In genomic region chr3:49277357-49277723, GRCh38 we compare ENCODE assay signal across 9 cellular contexts. TPM values are rescaled to one million over a fixed set of nuclear protein-coding genes. Genes with fewer than 3 reads are reported as not detected.
A peak's percentile ranks its signal among the peaks of the same experiment; 100 is the strongest.
DNase-seq lines count a peak whose midpoint lies in the region; ATAC-seq and TF ChIP-seq lines count a peak whose summit lies in the region.
"Had no signal": no experiment of that assay in that cellular context is flagged by ENCODE, and none has a peak within 500 bp of the region (broad histone marks: within the 10 kb centered on the region; RNA-seq: fewer than 3 reads in every experiment).

No MANE protein-coding gene starts in this region.

- H3K4me1 ChIP-seq in body of pancreas (peaks cover 20% of the 10 kb centered on the region), testis (peaks cover 35% of the 10 kb centered on the region)

- no peaks in the 10 kb centered on the region for H3K27me3 ChIP-seq in body of pancreas
- H3K27me3 ChIP-seq in testis: no peaks in the 10 kb centered on the region

- H3K36me3 ChIP-seq in body of pancreas (replicated peaks in 1 of 2; ENCODE audit: insufficient read depth in 1 of 2, low read depth in 2 of 2) (no peaks in the 10 kb centered on the region), testis (ENCODE audit: low read depth, missing control alignments) (no peaks in the 10 kb centered on the region)

- DNase-seq in DMS53 (lab: John Stamatoyannopoulos, UW) (peak; percentile 29), DMS53 treated with DMSO at 0.1 percent for 48 hours (lab: John Stamatoyannopoulos, UW; ENCODE audit: unreplicated experiment) (no peak), body of pancreas (peak in 2 of 4 donors; percentile 22 to 32), left colon (no peak), testis (no peak), HUDEP-2 (lab: John Stamatoyannopoulos, UW; ENCODE audit: unreplicated experiment in 76 of 76) (no peak), amniotic stem cell (lab: John Stamatoyannopoulos, UW) (no peak)
- no peak for DNase-seq in effector CD8-positive, alpha-beta T cell (lab: John Stamatoyannopoulos, UW)

- 8% methylated on average over 9 to 10 of the region's 10 CpGs for WGBS in body of pancreas, 2 donors
- 1 to 2% methylated on average over 10 of the region's 10 CpGs for WGBS in testis, 2 donors

- peak overlapping the region in 1 of 2 donors; percentile 15 for H3K4me3 ChIP-seq in body of pancreas
- peak overlapping the region; percentile 50 to 66 for H3K4me3 ChIP-seq in testis

- intact Hi-C loops in body of pancreas (cut with DNase I): loop anchor here (10.0 kb wide), 1 partner anchor 103 kb away; the partner anchor contains the start of gene KLHDC8B
- intact Hi-C loops in left colon (cut with DNase I, micrococcal nuclease): no loop called here
- intact Hi-C loops in testis (cut with DNase I; ENCODE audit: low total_unique reads): loop anchor here (10.0 kb wide), 1 partner anchor 253 kb away; the partner anchor contains the start of genes IMPDH2 and NDUFAF3

- ATAC-seq in body of pancreas (peak; percentile 42), left colon (peak; percentile 23)

- TF ChIP-seq CTCF in body of pancreas (IDR thresholded peaks at IDR 0.05) (no peak), testis (IDR thresholded peaks at IDR 0.05) (no peak)

- TF ChIP-seq POLR2A in body of pancreas (IDR thresholded peaks at IDR 0.05): peak in 1 of 3 donors; percentile 2
- no peak for TF ChIP-seq POLR2A in testis (IDR thresholded peaks at IDR 0.05)

- H3K27ac ChIP-seq in body of pancreas (peak overlapping the region; percentile 81 to 94 (median 88)), testis (peak overlapping the region; percentile 94 to 98)
- H3K27ac ChIP-seq: KMS-11 had no signal

- H3K9me3 ChIP-seq in body of pancreas (no peaks in the 10 kb centered on the region), testis (no peaks in the 10 kb centered on the region)

RNA-seq across cellular contexts. Expression of gene C3orf62, which starts 0.3 kb away (rescaled TPM):
- total RNA-seq in body of pancreas: 1 to 10 TPM; 4.9 TPM
- total RNA-seq in left colon: 1 to 10 TPM; 4.7 to 4.8 TPM
- total RNA-seq in testis: 10 to 100 TPM; 14.1 to 25.9 TPM
- 48.6 TPM for polyA plus RNA-seq in testis (ENCODE audit: insufficient read depth, low read depth, low replicate concordance)

Comparison
In these comparisons a context has a peak if more than half of its experiments do, and no peak if none do; other contexts are left out.
1. intact Hi-C loops: an anchor here in body of pancreas (10.0 kb wide) and testis (10.0 kb wide); none called in left colon.